In genomic region chr11:112511271-112511670, GRCh38 we compare ENCODE assay signal across 15 cellular contexts.
"Had no signal": no experiment of that assay in that cellular context is flagged by ENCODE, and none has a peak within 500 bp of the region (broad histone marks: within the 10 kb centered on the region; RNA-seq: fewer than 3 reads in every experiment).

No MANE protein-coding gene starts in this region.

- H3K27ac Mint-ChIP-seq: activated B cell treated with CpG ODN at 0.5 μM for 24 hours; activated naive CD8-positive, alpha-beta T cell treated with anti-CD3 and anti-CD28 coated beads for 36 hours; T-helper 17 cell had no signal

- H3K9me3 ChIP-seq: gastrocnemius medialis, heart right ventricle, left ventricle myocardium inferior, ovary, stomach, thoracic aorta had no signal

- H3K36me3 Mint-ChIP-seq: activated naive CD8-positive, alpha-beta T cell treated with anti-CD3 and anti-CD28 coated beads for 36 hours had no signal

- H3K4me3 Mint-ChIP-seq: activated B cell treated with CpG ODN at 0.5 μM for 24 hours; activated naive CD8-positive, alpha-beta T cell treated with anti-CD3 and anti-CD28 coated beads for 36 hours; T-helper 17 cell had no signal

- H3K36me3 ChIP-seq: gastrocnemius medialis, heart right ventricle, left ventricle myocardium inferior, ovary, stomach, thoracic aorta had no signal

- DNase-seq: activated B cell treated with CpG ODN at 0.5 μM for 24 hours; activated effector memory CD4-positive, alpha-beta T cell treated with anti-CD3 and anti-CD28 coated beads, Interleukin-2, amount 50 U/mL, for 16 hours; activated naive CD8-positive, alpha-beta T cell treated with anti-CD3 and anti-CD28 coated beads for 36 hours; anterior cingulate cortex; dorsolateral prefrontal cortex; gastrocnemius medialis; heart right ventricle; islet precursor cell; left ventricle myocardium inferior; mesenchymal stem cell; ovary; stimulated activated CD4-positive, alpha-beta T cell treated with anti-CD3 and anti-CD28 coated beads, Interleukin-4, amount 100 ng/mL, for 1 hour; stomach; T-helper 17 cell had no signal

- H3K4me3 ChIP-seq: dorsolateral prefrontal cortex, gastrocnemius medialis, heart right ventricle, left ventricle myocardium inferior, ovary, stomach, thoracic aorta had no signal

- H3K27ac ChIP-seq: dorsolateral prefrontal cortex, gastrocnemius medialis, heart right ventricle, left ventricle myocardium inferior, ovary, stomach, thoracic aorta had no signal

- H3K9me3 Mint-ChIP-seq: activated B cell treated with CpG ODN at 0.5 μM for 24 hours; activated naive CD8-positive, alpha-beta T cell treated with anti-CD3 and anti-CD28 coated beads for 36 hours had no signal

- H3K27me3 ChIP-seq: dorsolateral prefrontal cortex, gastrocnemius medialis, ovary, stomach had no signal

- ATAC-seq: gastrocnemius medialis, heart right ventricle, T-helper 17 cell had no signal

- H3K4me1 ChIP-seq: gastrocnemius medialis, heart right ventricle, left ventricle myocardium inferior, stomach had no signal

- H3K4me1 Mint-ChIP-seq: activated B cell treated with CpG ODN at 0.5 μM for 24 hours; activated naive CD8-positive, alpha-beta T cell treated with anti-CD3 and anti-CD28 coated beads for 36 hours had no signal
